In the genomic region with DNA sequence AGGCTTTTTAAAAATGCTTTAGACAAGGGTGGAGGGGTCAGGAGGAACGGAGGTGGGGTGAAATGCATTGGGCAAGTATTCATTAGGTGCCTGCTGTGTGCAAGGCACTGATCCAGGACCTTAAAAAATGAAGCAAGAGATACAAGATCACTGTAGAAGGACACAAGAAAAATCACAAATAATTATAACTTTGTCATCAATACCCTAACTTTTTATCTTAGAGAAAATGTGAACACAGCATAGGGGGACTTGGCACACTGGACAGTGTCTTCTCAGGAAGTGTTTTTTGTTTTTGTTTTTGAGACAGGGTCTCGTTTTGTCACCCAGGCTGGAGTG, we compare ENCODE assay signal across 5 cellular contexts.
"Had no signal": no experiment of that assay in that cellular context is flagged by ENCODE, and none has a peak within 500 bp of the region (broad histone marks: within the 10 kb centered on the region; RNA-seq: fewer than 3 reads in every experiment).

No MANE protein-coding gene starts in this region.

- H3K27ac Mint-ChIP-seq: WTC11 had no signal

- H3K36me3 Mint-ChIP-seq: natural killer cell treated with Interleukin-12 subunit alpha and Interleukin-12 subunit beta and Interleukin-15 and Interleukin-18, amount 100 ng/mL, for 72 hours; WTC11 had no signal

- H3K4me1 ChIP-seq: breast epithelium, prostate gland, transverse colon had no signal

- H3K27ac ChIP-seq: breast epithelium, prostate gland, transverse colon had no signal

- H3K4me3 Mint-ChIP-seq: natural killer cell treated with Interleukin-12 subunit alpha and Interleukin-12 subunit beta and Interleukin-15 and Interleukin-18, amount 100 ng/mL, for 72 hours; WTC11 had no signal

- H3K4me3 ChIP-seq: breast epithelium, prostate gland, transverse colon had no signal

- H3K36me3 ChIP-seq: breast epithelium, prostate gland, transverse colon had no signal

- H3K9me3 ChIP-seq: breast epithelium, prostate gland, transverse colon had no signal

- H3K9me3 Mint-ChIP-seq: natural killer cell treated with Interleukin-12 subunit alpha and Interleukin-12 subunit beta and Interleukin-15 and Interleukin-18, amount 100 ng/mL, for 72 hours; WTC11 had no signal
